9 cellular contexts compared by ENCODE assay signal in the genomic region with DNA sequence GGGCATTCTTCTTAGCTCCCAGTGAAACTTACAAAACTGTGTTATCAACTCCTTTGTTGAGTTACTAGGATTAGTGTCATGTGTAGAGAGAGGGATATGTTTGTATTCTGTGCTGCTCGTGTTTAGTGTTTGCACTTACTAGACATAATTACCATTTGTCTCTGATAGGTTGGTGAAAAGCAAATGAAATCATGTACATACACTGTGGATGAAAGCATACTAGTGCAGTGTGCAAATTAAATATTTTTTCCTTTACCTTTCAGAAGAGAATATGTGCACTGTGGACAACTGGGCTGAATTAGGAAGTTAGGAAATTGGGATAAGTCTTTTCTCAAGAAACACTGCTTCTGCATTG. TPM values are rescaled to one million over a fixed set of nuclear protein-coding genes. Genes with fewer than 3 reads are reported as not detected.
A peak's percentile ranks its signal among the peaks of the same experiment; 100 is the strongest.
DNase-seq lines count a peak whose midpoint lies in the region; ATAC-seq and TF ChIP-seq lines count a peak whose summit lies in the region.
"Had no signal": no experiment of that assay in that cellular context is flagged by ENCODE, and none has a peak within 500 bp of the region (broad histone marks: within the 10 kb centered on the region; RNA-seq: fewer than 3 reads in every experiment).

No MANE protein-coding gene starts in this region.

- no TSS peak for BruUV-seq in Calu3 (replicated peaks; lab: Mats Ljungman, UMichigan)

- no peak for DNase-seq in Calu3
- no peak for DNase-seq in MM.1S
- DNase-seq in choroid plexus epithelial cell (ENCODE audit: low read depth), result no peak
- no peak for DNase-seq in osteoblast (ENCODE audit: insufficient read length, low spot score, missing footprints)
- DNase-seq in GOT3 (lab: John Stamatoyannopoulos, UW), result no peak
- DNase-seq in iPS-NIHi7 (ENCODE audit: extremely low spot score), result no peak
- DNase-seq: stimulated activated CD4-positive, alpha-beta T cell treated with anti-CD3 and anti-CD28 coated beads, Interleukin-2, amount 100 ng/mL, for 24 hours had no signal

- ATAC-seq in HG03108 (IDR thresholded peaks at IDR 0.05; ENCODE audit: unreplicated experiment), result no peak
- ATAC-seq in activated CD4-positive, CD25-positive, alpha-beta regulatory T cell treated with anti-CD3 and anti-CD28 coated beads, Interleukin-2, amount 50 U/mL, for 24 hours, result no peak

- H4K20me1 ChIP-seq in MM.1S (ENCODE audit: insufficient read depth, low read length), result no peaks in the 10 kb centered on the region
- no peaks in the 10 kb centered on the region for H4K20me1 ChIP-seq in osteoblast (ENCODE audit: insufficient read depth, low read length)

- H3K4me2 ChIP-seq in MM.1S (ENCODE audit: low read depth, low read length) (peak overlapping the region; percentile 83), osteoblast (ENCODE audit: insufficient read depth, low read length) (peak overlapping the region; percentile 88)

- H3K9ac ChIP-seq in MM.1S (ENCODE audit: low read length), result peak overlapping the region; percentile 65; the same call in 1 of the 2 replicates

- H3K4me3 Mint-ChIP-seq in Calu3 (ENCODE audit: low read depth, unreplicated experiment), result peak overlapping the region; percentile 95

- no peaks in the 10 kb centered on the region for H3K27me3 Mint-ChIP-seq in Calu3 (ENCODE audit: unreplicated experiment)

- H2AFZ ChIP-seq in MM.1S (ENCODE audit: low read length), result peak overlapping the region; percentile 81
- peak overlapping the region; percentile 99 for H2AFZ ChIP-seq in osteoblast (ENCODE audit: low read length)

- no peaks in the 10 kb centered on the region for H3K9me2 ChIP-seq in MM.1S (replicated peaks; ENCODE audit: insufficient read depth, low read length)

- H3K36me3 ChIP-seq in MM.1S (replicated peaks; ENCODE audit: insufficient read depth, low read length) (no peaks in the 10 kb centered on the region), osteoblast (ENCODE audit: insufficient read depth, low read length) (no peaks in the 10 kb centered on the region)

- H3K79me2 ChIP-seq in MM.1S (ENCODE audit: low read length) (peaks cover 34% of the 10 kb centered on the region), osteoblast (ENCODE audit: insufficient read depth, low read length) (peaks cover 34% of the 10 kb centered on the region)

- H3K27ac Mint-ChIP-seq in Calu3 (ENCODE audit: unreplicated experiment), result peak overlapping the region; percentile 91

- intact Hi-C loops in Calu3 (cut with micrococcal nuclease; ENCODE audit: unreplicated experiment), result loop anchor here (5.0 to 10.0 kb wide), 2 partner anchors 67 to 425 kb away; no protein-coding TSS in a partner anchor

- H3K27ac ChIP-seq in MM.1S (ENCODE audit: low read length) (no peak overlapping the region), osteoblast (ENCODE audit: low read depth, low read length) (peak overlapping the region; percentile 87)

- H3K4me3 ChIP-seq in MM.1S (ENCODE audit: low read length) (peak overlapping the region; percentile 100), choroid plexus epithelial cell (ENCODE audit: low read depth, low read length) (peak overlapping the region; percentile 100), osteoblast (ENCODE audit: insufficient read depth, low read length) (peak overlapping the region; percentile 99)

- CTCF ChIA-PET in Calu3 (lab: Charles Lee), result interaction anchor here (1.7 kb wide), 1 partner anchor 69 kb away, joined by 8 read pairs; no protein-coding TSS in a partner anchor

- H3F3A ChIP-seq in MM.1S (ENCODE audit: insufficient read depth, low read length), result no peaks in the 10 kb centered on the region

- no peak for TF ChIP-seq CTCF in Calu3 (IDR thresholded peaks at IDR 0.05; ENCODE audit: unreplicated experiment)
- TF ChIP-seq CTCF in MM.1S (IDR thresholded peaks at IDR 0.05; ENCODE audit: low read length), result no peak
- TF ChIP-seq CTCF in choroid plexus epithelial cell (conservative IDR thresholded peaks at IDR 0.05; ENCODE audit: low read depth, low read length), result no peak
- no peak for TF ChIP-seq CTCF in osteoblast (IDR thresholded peaks at IDR 0.05; ENCODE audit: extremely low read depth, low read depth, low read length)

- peaks cover 14% of the 10 kb centered on the region for H3K4me1 ChIP-seq in MM.1S (ENCODE audit: low read length)
- H3K4me1 ChIP-seq in osteoblast (ENCODE audit: insufficient read depth, low read length), result peaks cover 7% of the 10 kb centered on the region

- H3K36me3 Mint-ChIP-seq in Calu3 (ENCODE audit: insufficient read depth, unreplicated experiment), result peaks cover 29% of the 10 kb centered on the region

- H3K9me3 Mint-ChIP-seq in Calu3 (ENCODE audit: low read depth, unreplicated experiment), result no peaks in the 10 kb centered on the region

- peaks cover 32% of the 10 kb centered on the region for H3K4me1 Mint-ChIP-seq in Calu3 (ENCODE audit: low read depth, unreplicated experiment)

- no peaks in the 10 kb centered on the region for H3K27me3 ChIP-seq in MM.1S (replicated peaks; ENCODE audit: insufficient read depth, low read length)
- H3K27me3 ChIP-seq in osteoblast (ENCODE audit: insufficient read depth, low read length), result no peaks in the 10 kb centered on the region

- H3K9me3 ChIP-seq in MM.1S (replicated peaks; ENCODE audit: insufficient read depth, low read length) (no peaks in the 10 kb centered on the region), osteoblast (ENCODE audit: low read depth, low read length) (no peaks in the 10 kb centered on the region)

RNA-seq across cellular contexts. Expression of gene KIAA1328, which starts 1.2 kb away (rescaled TPM):
- total RNA-seq in Calu3 (2022), result 10.2 and 12.4 TPM in 2 replicates
- total RNA-seq in osteoblast, result 8.7 and 8.8 TPM in 2 replicates

RNA-seq across cellular contexts. Expression of gene TPGS2, which starts 1.3 kb away (rescaled TPM):
- total RNA-seq in Calu3 (2022) (152 and 160 TPM in 2 replicates), osteoblast (92.2 and 98.8 TPM in 2 replicates)
